13 cellular contexts compared by ENCODE assay signal in the genomic region with DNA sequence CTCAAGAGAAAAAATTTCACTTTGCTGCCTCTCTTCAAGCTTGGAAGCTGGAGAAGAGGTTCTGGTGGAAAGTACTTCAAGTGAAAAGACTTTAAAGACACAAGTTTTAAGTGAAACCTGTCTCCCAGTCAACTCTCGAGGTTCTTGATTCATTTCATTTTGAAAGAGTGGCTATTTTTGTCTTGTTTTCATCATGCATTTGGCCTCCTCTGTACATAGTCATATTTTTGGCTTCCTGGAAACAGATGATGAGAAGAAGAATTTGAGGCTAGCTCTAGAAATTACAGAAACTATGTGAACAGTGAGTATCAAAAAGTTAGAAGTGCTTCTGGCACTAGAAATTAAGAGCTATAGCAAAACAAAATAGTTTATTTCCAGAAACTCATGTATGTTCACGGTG.
DNase-seq lines count a peak whose midpoint lies in the region; ATAC-seq and TF ChIP-seq lines count a peak whose summit lies in the region.
"Had no signal": no experiment of that assay in that cellular context is flagged by ENCODE, and none has a peak within 500 bp of the region (broad histone marks: within the 10 kb centered on the region; RNA-seq: fewer than 3 reads in every experiment).

No MANE protein-coding gene starts in this region.

- no peaks in the 10 kb centered on the region for H3K9me3 Mint-ChIP-seq in activated CD8-positive, alpha-beta T cell treated with anti-CD3 and anti-CD28 coated beads for 36 hours
- no peaks in the 10 kb centered on the region for H3K9me3 Mint-ChIP-seq in activated CD8-positive, alpha-beta T cell treated with anti-CD3 and anti-CD28 coated beads, Interleukin-2, amount 10 ng/mL, durations not matched to agents 7 days and 5 days (ENCODE audit: insufficient read depth)
- peaks cover 4% of the 10 kb centered on the region for H3K9me3 Mint-ChIP-seq in activated T-helper 1 cell treated with anti-CD3 and anti-CD28 coated beads, Interleukin-12 subunit alpha, Interleukin-12 subunit beta, Interleukin-2, Interleukin-4 antibody, amounts not matched to agents 30 ng/mL and 10 ng/mL and 1 ng/mL, durations not matched to agents 14 hours and 24 hours and 36 hours
- H3K9me3 Mint-ChIP-seq in activated T-helper 2 cell treated with anti-CD3 and anti-CD28 coated beads, Interferon-gamma antibody, Interleukin-2, Interleukin-4, amounts not matched to agents 10 μg/mL and 5 μg/mL and 100 μg/mL, durations not matched to agents 14 hours and 24 hours and 36 hours: no peaks in the 10 kb centered on the region

- H3K27me3 ChIP-seq in subcutaneous abdominal adipose tissue (ENCODE audit: control insufficient read depth in 5 of 5, insufficient read depth in 4 of 5, low read length in 5 of 5): no peaks in the 10 kb centered on the region

- H3K4me1 ChIP-seq in subcutaneous abdominal adipose tissue (ENCODE audit: control insufficient read depth in 5 of 5, insufficient read depth in 5 of 5, low read length in 5 of 5): peaks cover 0 to 22% (median 11%) of the 10 kb centered on the region in 5 donors
- H3K4me1 ChIP-seq: A549 had no signal

- H3K27me3 Mint-ChIP-seq in activated CD8-positive, alpha-beta T cell treated with anti-CD3 and anti-CD28 coated beads for 36 hours: no peaks in the 10 kb centered on the region
- H3K27me3 Mint-ChIP-seq in activated CD8-positive, alpha-beta T cell treated with anti-CD3 and anti-CD28 coated beads, Interleukin-2, amount 10 ng/mL, durations not matched to agents 7 days and 5 days (ENCODE audit: low read depth): no peaks in the 10 kb centered on the region
- H3K27me3 Mint-ChIP-seq in activated T-helper 1 cell treated with anti-CD3 and anti-CD28 coated beads, Interleukin-12 subunit alpha, Interleukin-12 subunit beta, Interleukin-2, Interleukin-4 antibody, amounts not matched to agents 30 ng/mL and 10 ng/mL and 1 ng/mL, durations not matched to agents 14 hours and 24 hours and 36 hours (ENCODE audit: insufficient read depth): no peaks in the 10 kb centered on the region
- H3K27me3 Mint-ChIP-seq in activated T-helper 2 cell treated with anti-CD3 and anti-CD28 coated beads, Interferon-gamma antibody, Interleukin-2, Interleukin-4, amounts not matched to agents 10 μg/mL and 5 μg/mL and 100 μg/mL, durations not matched to agents 14 hours and 24 hours and 36 hours (ENCODE audit: low read depth): no peaks in the 10 kb centered on the region
- H3K27me3 Mint-ChIP-seq: activated CD4-positive, alpha-beta T cell treated with anti-CD3 and anti-CD28 coated beads, Interleukin-2, amount 10 ng/mL, durations not matched to agents 7 days and 5 days had no signal

- H3K36me3 ChIP-seq in subcutaneous abdominal adipose tissue (ENCODE audit: control insufficient read depth in 5 of 5, insufficient read depth in 5 of 5, low read length in 5 of 5): peaks cover 0 to 3% (median 0%) of the 10 kb centered on the region in 5 donors

- H3K4me1 Mint-ChIP-seq in activated CD8-positive, alpha-beta T cell treated with anti-CD3 and anti-CD28 coated beads for 36 hours (ENCODE audit: low read depth): peaks cover 12% of the 10 kb centered on the region
- H3K4me1 Mint-ChIP-seq in activated CD8-positive, alpha-beta T cell treated with anti-CD3 and anti-CD28 coated beads, Interleukin-2, amount 10 ng/mL, durations not matched to agents 7 days and 5 days (ENCODE audit: low read depth): peaks cover 3% of the 10 kb centered on the region
- peaks cover 14% of the 10 kb centered on the region for H3K4me1 Mint-ChIP-seq in activated T-helper 1 cell treated with anti-CD3 and anti-CD28 coated beads, Interleukin-12 subunit alpha, Interleukin-12 subunit beta, Interleukin-2, Interleukin-4 antibody, amounts not matched to agents 30 ng/mL and 10 ng/mL and 1 ng/mL, durations not matched to agents 14 hours and 24 hours and 36 hours (ENCODE audit: low read depth)
- H3K4me1 Mint-ChIP-seq in activated T-helper 2 cell treated with anti-CD3 and anti-CD28 coated beads, Interferon-gamma antibody, Interleukin-2, Interleukin-4, amounts not matched to agents 10 μg/mL and 5 μg/mL and 100 μg/mL, durations not matched to agents 14 hours and 24 hours and 36 hours (ENCODE audit: low read depth): peaks cover 7% of the 10 kb centered on the region

- peak overlapping the region in 3 of 5 donors; percentile 28 to 80 (median 62) for H3K9ac ChIP-seq in subcutaneous abdominal adipose tissue (ENCODE audit: low read length in 5 of 5)

- no peak for TF ChIP-seq CTCF in activated CD8-positive, alpha-beta T cell treated with anti-CD3 and anti-CD28 coated beads for 36 hours (IDR thresholded peaks at IDR 0.05)

- CTCF ChIA-PET in activated CD8-positive, alpha-beta T cell treated with anti-CD3 and anti-CD28 coated beads for 36 hours (lab: Charles Lee): interaction anchor here (0.6 kb wide), 1 partner anchor 13 kb away, joined by 3 read pairs; no protein-coding TSS in a partner anchor
- CTCF ChIA-PET in activated CD8-positive, alpha-beta T cell treated with anti-CD3 and anti-CD28 coated beads, Interleukin-2, amount 10 ng/mL, durations not matched to agents 7 days and 5 days (lab: Charles Lee): interaction anchor here (1.4 kb wide), 1 partner anchor 13 kb away, joined by 6 read pairs; no protein-coding TSS in a partner anchor

- intact Hi-C loops in activated CD8-positive, alpha-beta T cell treated with anti-CD3 and anti-CD28 coated beads for 36 hours (cut with micrococcal nuclease): no loop called here
- intact Hi-C loops in activated T-helper 1 cell treated with anti-CD3 and anti-CD28 coated beads, Interleukin-12 subunit alpha, Interleukin-12 subunit beta, Interleukin-2, Interleukin-4 antibody, amounts not matched to agents 30 ng/mL and 10 ng/mL and 1 ng/mL, durations not matched to agents 14 hours and 24 hours and 36 hours (cut with micrococcal nuclease): loop anchor here (1.0 kb wide), 2 partner anchors 25 to 144 kb away; no protein-coding TSS in a partner anchor
- intact Hi-C loops in left cardiac atrium (cut with DNase I): no loop called here
- intact Hi-C loops in left colon (cut with DNase I, micrococcal nuclease): no loop called here
- intact Hi-C loops in activated T-helper 2 cell treated with anti-CD3 and anti-CD28 coated beads, Interferon-gamma antibody, Interleukin-2, Interleukin-4, amounts not matched to agents 10 μg/mL and 5 μg/mL and 100 μg/mL, durations not matched to agents 14 hours and 24 hours and 36 hours (cut with micrococcal nuclease): loop anchor here (2.0 kb wide), 1 partner anchor 26 kb away; no protein-coding TSS in a partner anchor

- H3K27ac ChIP-seq in subcutaneous abdominal adipose tissue (ENCODE audit: low read depth, low read length): peak overlapping the region; percentile 91
- H3K27ac ChIP-seq: A549, HL-60 had no signal

- ATAC-seq in activated CD8-positive, alpha-beta T cell treated with anti-CD3 and anti-CD28 coated beads for 36 hours: peak; percentile 42
- ATAC-seq in activated CD8-positive, alpha-beta T cell treated with anti-CD3 and anti-CD28 coated beads, Interleukin-2, amount 10 ng/mL, durations not matched to agents 7 days and 5 days: no peak
- ATAC-seq in left cardiac atrium: peak; percentile 48 to 64
- no peak for ATAC-seq in left colon
- ATAC-seq: A549, PC-3 had no signal

- H3K27ac Mint-ChIP-seq in activated CD8-positive, alpha-beta T cell treated with anti-CD3 and anti-CD28 coated beads for 36 hours: peak overlapping the region; percentile 28
- no peak overlapping the region for H3K27ac Mint-ChIP-seq in activated CD8-positive, alpha-beta T cell treated with anti-CD3 and anti-CD28 coated beads, Interleukin-2, amount 10 ng/mL, durations not matched to agents 7 days and 5 days
- peak overlapping the region; percentile 4 for H3K27ac Mint-ChIP-seq in activated T-helper 1 cell treated with anti-CD3 and anti-CD28 coated beads, Interleukin-12 subunit alpha, Interleukin-12 subunit beta, Interleukin-2, Interleukin-4 antibody, amounts not matched to agents 30 ng/mL and 10 ng/mL and 1 ng/mL, durations not matched to agents 14 hours and 24 hours and 36 hours
- H3K27ac Mint-ChIP-seq in activated T-helper 2 cell treated with anti-CD3 and anti-CD28 coated beads, Interferon-gamma antibody, Interleukin-2, Interleukin-4, amounts not matched to agents 10 μg/mL and 5 μg/mL and 100 μg/mL, durations not matched to agents 14 hours and 24 hours and 36 hours: no peak overlapping the region
- H3K27ac Mint-ChIP-seq: activated CD4-positive, alpha-beta T cell treated with anti-CD3 and anti-CD28 coated beads, Interleukin-2, amount 10 ng/mL, durations not matched to agents 7 days and 5 days had no signal

- H3K36me3 Mint-ChIP-seq in activated CD8-positive, alpha-beta T cell treated with anti-CD3 and anti-CD28 coated beads for 36 hours (ENCODE audit: low read depth): no peaks in the 10 kb centered on the region
- no peaks in the 10 kb centered on the region for H3K36me3 Mint-ChIP-seq in activated CD8-positive, alpha-beta T cell treated with anti-CD3 and anti-CD28 coated beads, Interleukin-2, amount 10 ng/mL, durations not matched to agents 7 days and 5 days (ENCODE audit: low read depth)
- no peaks in the 10 kb centered on the region for H3K36me3 Mint-ChIP-seq in activated T-helper 1 cell treated with anti-CD3 and anti-CD28 coated beads, Interleukin-12 subunit alpha, Interleukin-12 subunit beta, Interleukin-2, Interleukin-4 antibody, amounts not matched to agents 30 ng/mL and 10 ng/mL and 1 ng/mL, durations not matched to agents 14 hours and 24 hours and 36 hours (ENCODE audit: low read depth)
- H3K36me3 Mint-ChIP-seq in activated T-helper 2 cell treated with anti-CD3 and anti-CD28 coated beads, Interferon-gamma antibody, Interleukin-2, Interleukin-4, amounts not matched to agents 10 μg/mL and 5 μg/mL and 100 μg/mL, durations not matched to agents 14 hours and 24 hours and 36 hours (ENCODE audit: low read depth): no peaks in the 10 kb centered on the region

- no peak for DNase-seq in activated CD8-positive, alpha-beta T cell treated with anti-CD3 and anti-CD28 coated beads for 36 hours
- no peak for DNase-seq in activated CD8-positive, alpha-beta T cell treated with anti-CD3 and anti-CD28 coated beads, Interleukin-2, amount 10 ng/mL, durations not matched to agents 7 days and 5 days
- no peak for DNase-seq in activated T-helper 1 cell treated with anti-CD3 and anti-CD28 coated beads, Interleukin-12 subunit alpha, Interleukin-12 subunit beta, Interleukin-2, Interleukin-4 antibody, amounts not matched to agents 30 ng/mL and 10 ng/mL and 1 ng/mL, durations not matched to agents 14 hours and 24 hours and 36 hours (ENCODE audit: low spot score)
- no peak for DNase-seq in left cardiac atrium
- DNase-seq in left colon: no peak
- no peak for DNase-seq in OCI-M2 (lab: John Stamatoyannopoulos, UW; ENCODE audit: unreplicated experiment)
- DNase-seq in activated T-helper 2 cell treated with anti-CD3 and anti-CD28 coated beads, Interferon-gamma antibody, Interleukin-2, Interleukin-4, amounts not matched to agents 10 μg/mL and 5 μg/mL and 100 μg/mL, durations not matched to agents 14 hours and 24 hours and 36 hours (ENCODE audit: low spot score): no peak
- DNase-seq: activated CD4-positive, alpha-beta T cell treated with anti-CD3 and anti-CD28 coated beads, Interleukin-2, amount 10 ng/mL, durations not matched to agents 7 days and 5 days; NCI-H2171 treated with DMSO at 0.1 percent for 48 hours; PC-3 had no signal

- H3K9me3 ChIP-seq in subcutaneous abdominal adipose tissue (ENCODE audit: control insufficient read depth in 5 of 5, low read length in 5 of 5): no peaks in the 10 kb centered on the region
- H3K9me3 ChIP-seq: A549 had no signal

- H3K4me3 ChIP-seq in subcutaneous abdominal adipose tissue (ENCODE audit: low read depth in 1 of 5, low read length in 5 of 5): no peak overlapping the region
- H3K4me3 ChIP-seq: A549 had no signal

- POLR2A ChIA-PET in activated CD8-positive, alpha-beta T cell treated with anti-CD3 and anti-CD28 coated beads for 36 hours (lab: Charles Lee): no interaction called here
- POLR2A ChIA-PET in activated CD8-positive, alpha-beta T cell treated with anti-CD3 and anti-CD28 coated beads, Interleukin-2, amount 10 ng/mL, durations not matched to agents 7 days and 5 days (lab: Charles Lee): no interaction called here

- H3K4me3 Mint-ChIP-seq in activated CD8-positive, alpha-beta T cell treated with anti-CD3 and anti-CD28 coated beads for 36 hours: no peak overlapping the region
- no peak overlapping the region for H3K4me3 Mint-ChIP-seq in activated CD8-positive, alpha-beta T cell treated with anti-CD3 and anti-CD28 coated beads, Interleukin-2, amount 10 ng/mL, durations not matched to agents 7 days and 5 days
- H3K4me3 Mint-ChIP-seq in activated T-helper 1 cell treated with anti-CD3 and anti-CD28 coated beads, Interleukin-12 subunit alpha, Interleukin-12 subunit beta, Interleukin-2, Interleukin-4 antibody, amounts not matched to agents 30 ng/mL and 10 ng/mL and 1 ng/mL, durations not matched to agents 14 hours and 24 hours and 36 hours: no peak overlapping the region
- no peak overlapping the region for H3K4me3 Mint-ChIP-seq in activated T-helper 2 cell treated with anti-CD3 and anti-CD28 coated beads, Interferon-gamma antibody, Interleukin-2, Interleukin-4, amounts not matched to agents 10 μg/mL and 5 μg/mL and 100 μg/mL, durations not matched to agents 14 hours and 24 hours and 36 hours (ENCODE audit: low read depth)
- H3K4me3 Mint-ChIP-seq: activated CD4-positive, alpha-beta T cell treated with anti-CD3 and anti-CD28 coated beads, Interleukin-2, amount 10 ng/mL, durations not matched to agents 7 days and 5 days had no signal

Comparison
In these comparisons a context has a peak if more than half of its experiments do, and no peak if none do; other contexts are left out.
1. ATAC-seq: peak in activated CD8-positive, alpha-beta T cell treated with anti-CD3 and anti-CD28 coated beads for 36 hours (single experiment) and left cardiac atrium (2 of 2); none in activated CD8-positive, alpha-beta T cell treated with anti-CD3 and anti-CD28 coated beads, Interleukin-2, amount 10 ng/mL, durations not matched to agents 7 days and 5 days (single experiment) and left colon (single experiment).
2. H3K27ac Mint-ChIP-seq: peak in activated CD8-positive, alpha-beta T cell treated with anti-CD3 and anti-CD28 coated beads for 36 hours (single experiment) and activated T-helper 1 cell treated with anti-CD3 and anti-CD28 coated beads, Interleukin-12 subunit alpha, Interleukin-12 subunit beta, Interleukin-2, Interleukin-4 antibody, amounts not matched to agents 30 ng/mL and 10 ng/mL and 1 ng/mL, durations not matched to agents 14 hours and 24 hours and 36 hours (single experiment); none in activated CD8-positive, alpha-beta T cell treated with anti-CD3 and anti-CD28 coated beads, Interleukin-2, amount 10 ng/mL, durations not matched to agents 7 days and 5 days (single experiment) and activated T-helper 2 cell treated with anti-CD3 and anti-CD28 coated beads, Interferon-gamma antibody, Interleukin-2, Interleukin-4, amounts not matched to agents 10 μg/mL and 5 μg/mL and 100 μg/mL, durations not matched to agents 14 hours and 24 hours and 36 hours (single experiment).
3. intact Hi-C loops: an anchor here in activated T-helper 1 cell treated with anti-CD3 and anti-CD28 coated beads, Interleukin-12 subunit alpha, Interleukin-12 subunit beta, Interleukin-2, Interleukin-4 antibody, amounts not matched to agents 30 ng/mL and 10 ng/mL and 1 ng/mL, durations not matched to agents 14 hours and 24 hours and 36 hours (1.0 kb wide) and activated T-helper 2 cell treated with anti-CD3 and anti-CD28 coated beads, Interferon-gamma antibody, Interleukin-2, Interleukin-4, amounts not matched to agents 10 μg/mL and 5 μg/mL and 100 μg/mL, durations not matched to agents 14 hours and 24 hours and 36 hours (2.0 kb wide); none called in activated CD8-positive, alpha-beta T cell treated with anti-CD3 and anti-CD28 coated beads for 36 hours, left cardiac atrium and left colon.